Comparison of ENCODE assay signal across 13 cellular contexts in the genomic region with DNA sequence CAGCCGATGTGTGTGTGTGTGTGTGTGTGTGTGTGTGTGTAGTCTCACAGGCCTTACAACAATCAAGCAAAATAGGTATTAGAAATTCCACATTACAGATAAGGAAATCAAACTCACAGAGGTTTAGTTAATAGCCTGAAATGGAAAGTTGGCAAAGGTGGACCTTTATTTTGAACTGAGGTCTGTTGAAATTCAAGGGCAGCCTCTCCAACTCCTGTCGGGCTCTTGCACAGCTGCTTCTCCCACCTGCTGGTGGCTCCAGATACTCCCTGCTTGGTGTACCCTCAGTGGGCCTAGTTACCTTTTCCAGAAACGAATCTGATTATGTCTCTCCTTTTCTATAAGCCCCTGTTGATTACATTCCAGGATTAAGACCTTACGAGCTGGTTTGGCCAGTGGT.
"Had no signal": no experiment of that assay in that cellular context is flagged by ENCODE, and none has a peak within 500 bp of the region (broad histone marks: within the 10 kb centered on the region; RNA-seq: fewer than 3 reads in every experiment).

No MANE protein-coding gene starts in this region.

- H3K27me3 ChIP-seq: tibial artery, vagina had no signal

- H3K4me3 ChIP-seq: smooth muscle cell, tibial artery, vagina had no signal

- ATAC-seq: activated CD4-positive, CD25-positive, alpha-beta regulatory T cell treated with anti-CD3 and anti-CD28 coated beads, Interleukin-2, amount 50 U/mL, for 24 hours; effector memory CD8-positive, alpha-beta T cell had no signal

- H3K4me1 ChIP-seq: parathyroid adenoma, tibial artery had no signal

- H3K4me1 Mint-ChIP-seq: central memory CD8-positive, alpha-beta T cell had no signal

- H3K27ac ChIP-seq: parathyroid adenoma, tibial artery, vagina had no signal

- H3K36me3 ChIP-seq: tibial artery, vagina had no signal

- H3K9me3 Mint-ChIP-seq: central memory CD8-positive, alpha-beta T cell; effector memory CD8-positive, alpha-beta T cell; immature natural killer cell; neural crest cell; T-helper 1 cell treated with Interleukin-12 subunit alpha and Interleukin-12 subunit beta and Interleukin-4 antibody, amounts not matched to agents 30 μg/mL and 1 μg/mL, for 36 hours had no signal

- H3K4me3 Mint-ChIP-seq: central memory CD8-positive, alpha-beta T cell; effector memory CD8-positive, alpha-beta T cell; immature natural killer cell; neural crest cell; T-helper 1 cell treated with Interleukin-12 subunit alpha and Interleukin-12 subunit beta and Interleukin-4 antibody, amounts not matched to agents 30 μg/mL and 1 μg/mL, for 36 hours had no signal

- H3K27ac Mint-ChIP-seq: effector memory CD8-positive, alpha-beta T cell; immature natural killer cell; T-helper 1 cell treated with Interleukin-12 subunit alpha and Interleukin-12 subunit beta and Interleukin-4 antibody, amounts not matched to agents 30 μg/mL and 1 μg/mL, for 36 hours had no signal

- H3K9me3 ChIP-seq: tibial artery, vagina had no signal

- DNase-seq: activated naive CD4-positive, alpha-beta T cell treated with anti-CD3 and anti-CD28 coated beads, Interleukin-2, amount 50 U/mL, for 16 hours; effector memory CD8-positive, alpha-beta T cell; erythroblast; immature natural killer cell; right cardiac atrium; tibial artery had no signal
